Comparison of ENCODE assay signal across 23 cellular contexts in genomic region chr17:11848330-11848729, GRCh38.
DNase-seq lines count a peak whose midpoint lies in the region; ATAC-seq, FAIRE-seq and TF ChIP-seq lines count a peak whose summit lies in the region.
"Had no signal": no experiment of that assay in that cellular context is flagged by ENCODE, and none has a peak within 500 bp of the region (broad histone marks: within the 10 kb centered on the region; RNA-seq: fewer than 3 reads in every experiment).

No MANE protein-coding gene starts in this region.

- POLR2A ChIA-PET in WTC11 (lab: Charles Lee) = no interaction called here

- H3K9me3 Mint-ChIP-seq in WTC11 = peaks cover 38% of the 10 kb centered on the region
- H3K9me3 Mint-ChIP-seq in stimulated activated naive CD8-positive, alpha-beta T cell treated with anti-CD3 and anti-CD28 coated beads, Interleukin-15, amount 100 ng/mL, for 72 hours = peaks cover 18 to 27% of the 10 kb centered on the region in 2 donors

- no peak overlapping the region for H3K4me3 Mint-ChIP-seq in WTC11
- no peak overlapping the region for H3K4me3 Mint-ChIP-seq in stimulated activated naive CD8-positive, alpha-beta T cell treated with anti-CD3 and anti-CD28 coated beads, Interleukin-15, amount 100 ng/mL, for 72 hours
- H3K4me3 Mint-ChIP-seq: B cell; CD4-positive, alpha-beta T cell; CD8-positive, alpha-beta T cell had no signal

- ATAC-seq in WTC11 (no peak), HG02938 (IDR thresholded peaks at IDR 0.05; ENCODE audit: unreplicated experiment) (no peak)
- no peak for ATAC-seq in stimulated activated naive CD8-positive, alpha-beta T cell treated with anti-CD3 and anti-CD28 coated beads, Interleukin-15, amount 100 ng/mL, for 72 hours
- ATAC-seq: A549; CD8-positive, alpha-beta T cell had no signal

- peaks cover 3% of the 10 kb centered on the region; the same call in 1 of the 2 replicates for H3K27me3 Mint-ChIP-seq in WTC11 (ENCODE audit: low read depth)
- peaks cover 14% of the 10 kb centered on the region for H3K27me3 Mint-ChIP-seq in stimulated activated naive CD8-positive, alpha-beta T cell treated with anti-CD3 and anti-CD28 coated beads, Interleukin-15, amount 100 ng/mL, for 72 hours
- H3K27me3 Mint-ChIP-seq: B cell; CD4-positive, alpha-beta T cell had no signal

- TF ChIP-seq CTCF in WTC11 (IDR thresholded peaks at IDR 0.05) (no peak), kidney (IDR thresholded peaks at IDR 0.05; ENCODE audit: borderline replicate concordance, extremely low read depth, insufficient read depth) (no peak)

- intact Hi-C loops in kidney (cut with DNase I) = no loop called here

- FAIRE-seq in endometrium (lab: Jason Lieb, UNC) (peak; percentile 54), kidney (lab: Jason Lieb, UNC) (peak; percentile 88)
- FAIRE-seq: A549, D721Med, G401.6, GM12891, GM19239 had no signal

- H3K4me3 ChIP-seq in kidney (ENCODE audit: low read length in 2 of 2) = no peak overlapping the region
- H3K4me3 ChIP-seq: A549; BLaER1 treated with 17β-estradiol and CSF1 and Interleukin-3, amounts not matched to agents 10 nM and 100 nM had no signal

- no peak overlapping the region for H3K27ac ChIP-seq in kidney (ENCODE audit: low read depth in 2 of 2, low read length in 2 of 2)
- H3K27ac ChIP-seq: A549; BLaER1 treated with 17β-estradiol and CSF1 and Interleukin-3, amounts not matched to agents 10 nM and 100 nM; C4-2B had no signal

- H3K36me3 Mint-ChIP-seq in WTC11 = peaks cover 27% of the 10 kb centered on the region
- H3K36me3 Mint-ChIP-seq: CD8-positive, alpha-beta T cell had no signal

- H3K4me1 ChIP-seq in kidney (ENCODE audit: control insufficient read depth in 1 of 2, insufficient read depth in 1 of 2, low read depth in 1 of 2, low read length in 2 of 2) = no peaks in the 10 kb centered on the region
- H3K4me1 ChIP-seq: A549, Caco-2 had no signal

- CTCF ChIA-PET in WTC11 (lab: Charles Lee) = no interaction called here

- no peaks in the 10 kb centered on the region for H3K4me1 Mint-ChIP-seq in WTC11
- no peaks in the 10 kb centered on the region for H3K4me1 Mint-ChIP-seq in stimulated activated naive CD8-positive, alpha-beta T cell treated with anti-CD3 and anti-CD28 coated beads, Interleukin-15, amount 100 ng/mL, for 72 hours
- H3K4me1 Mint-ChIP-seq: B cell had no signal

- no peaks in the 10 kb centered on the region for H3K9me3 ChIP-seq in kidney (ENCODE audit: control insufficient read depth in 1 of 2, low read length in 2 of 2)
- H3K9me3 ChIP-seq: A549, Caco-2 had no signal

- no peak for DNase-seq in WTC11 (ENCODE audit: low spot score)
- DNase-seq in kidney = no peak
- DNase-seq in stimulated activated naive CD8-positive, alpha-beta T cell treated with anti-CD3 and anti-CD28 coated beads, Interleukin-15, amount 100 ng/mL, for 72 hours = no peak
- no peak for DNase-seq in ecto neural progenitor cell (ENCODE audit: low spot score)
- DNase-seq in NCI-H1417 (lab: John Stamatoyannopoulos, UW) = no peak
- DNase-seq: 8988T; AML-193; Caco-2; Calu3; CD4-positive, alpha-beta T cell; CD8-positive, alpha-beta T cell; DMS79 treated with DMSO at 0.1 percent for 48 hours; GF-D8 had no signal

- no peak overlapping the region for H3K27ac Mint-ChIP-seq in WTC11
- H3K27ac Mint-ChIP-seq in stimulated activated naive CD8-positive, alpha-beta T cell treated with anti-CD3 and anti-CD28 coated beads, Interleukin-15, amount 100 ng/mL, for 72 hours = no peak overlapping the region
- H3K27ac Mint-ChIP-seq: B cell; CD4-positive, alpha-beta T cell; CD8-positive, alpha-beta T cell had no signal

- no peaks in the 10 kb centered on the region for H3K36me3 ChIP-seq in kidney (ENCODE audit: control insufficient read depth in 1 of 2, insufficient read depth in 2 of 2, low read length in 2 of 2)
- H3K36me3 ChIP-seq: BLaER1 treated with 17β-estradiol and CSF1 and Interleukin-3, amounts not matched to agents 10 nM and 100 nM had no signal

- H3K9ac ChIP-seq in kidney (ENCODE audit: low read length in 2 of 2) = no peak overlapping the region
- H3K9ac ChIP-seq: BLaER1 treated with 17β-estradiol and CSF1 and Interleukin-3, amounts not matched to agents 10 nM and 100 nM had no signal

TF ChIP-seq in WTC11, 78 proteins besides CTCF, POLR2A, EP300 and RAD21:
- TF ChIP-seq PRDM15 (CRISPR knock-in tag; IDR thresholded peaks at IDR 0.05) = no peak
- TF ChIP-seq HMGA2 (CRISPR knock-in tag; IDR thresholded peaks at IDR 0.05) = peak; percentile 96
- no peak for TF ChIP-seq FOXP1 (CRISPR knock-in tag; IDR thresholded peaks at IDR 0.05; ENCODE audit: borderline replicate concordance)
- no peak for TF ChIP-seq ZNF512 (CRISPR knock-in tag; IDR thresholded peaks at IDR 0.05; ENCODE audit: borderline replicate concordance)
